Comparison of ENCODE assay signal across 26 cellular contexts in genomic region chr16:88411951-88412576, GRCh38. TPM values are rescaled to one million over a fixed set of nuclear protein-coding genes. Genes with fewer than 3 reads are reported as not detected.
"Had no signal": no experiment of that assay in that cellular context is flagged by ENCODE, and none has a peak within 500 bp of the region (broad histone marks: within the 10 kb centered on the region; RNA-seq: fewer than 3 reads in every experiment).

No MANE protein-coding gene starts in this region.

- H3K9me3 ChIP-seq: ascending aorta, body of pancreas, SJCRH30 had no signal

- H3K4me3 Mint-ChIP-seq: activated CD4-positive, alpha-beta T cell treated with anti-CD3 and anti-CD28 coated beads, Interleukin-2, amount 10 ng/mL, durations not matched to agents 24 days and 14 days; activated naive CD8-positive, alpha-beta T cell treated with anti-CD3 and anti-CD28 coated beads, Interleukin-2, amount 50 U/mL, for 24 hours; activated T-cell treated with anti-CD3 and anti-CD28 coated beads, Interleukin-2, amount 50 U/mL, for 4 hours; central memory CD8-positive, alpha-beta T cell; T-helper 1 cell treated with Interleukin-12 subunit alpha and Interleukin-12 subunit beta and Interleukin-4 antibody, amounts not matched to agents 30 μg/mL and 1 μg/mL, for 36 hours; WTC11 had no signal

- H3K4me3 ChIP-seq: ascending aorta, body of pancreas, SJCRH30 had no signal

- H3K36me3 ChIP-seq: ascending aorta, SJCRH30 had no signal

- H3K9me3 Mint-ChIP-seq: activated CD4-positive, alpha-beta T cell treated with anti-CD3 and anti-CD28 coated beads, Interleukin-2, amount 10 ng/mL, durations not matched to agents 24 days and 14 days; activated naive CD4-positive, alpha-beta T cell treated with anti-CD3 and anti-CD28 coated beads, Interleukin-2, amount 50 U/mL, for 72 hours; activated naive CD8-positive, alpha-beta T cell treated with anti-CD3 and anti-CD28 coated beads, Interleukin-2, amount 50 U/mL, for 24 hours; activated T-cell treated with anti-CD3 and anti-CD28 coated beads, Interleukin-2, amount 50 U/mL, for 4 hours; central memory CD8-positive, alpha-beta T cell; T-helper 1 cell treated with Interleukin-12 subunit alpha and Interleukin-12 subunit beta and Interleukin-4 antibody, amounts not matched to agents 30 μg/mL and 1 μg/mL, for 36 hours; WTC11 had no signal

- H3K4me1 Mint-ChIP-seq: central memory CD8-positive, alpha-beta T cell; WTC11 had no signal

- H3K27me3 Mint-ChIP-seq: activated CD4-positive, alpha-beta T cell treated with anti-CD3 and anti-CD28 coated beads, Interleukin-2, amount 10 ng/mL, durations not matched to agents 24 days and 14 days; activated naive CD8-positive, alpha-beta T cell treated with anti-CD3 and anti-CD28 coated beads, Interleukin-2, amount 50 U/mL, for 24 hours; central memory CD8-positive, alpha-beta T cell had no signal

- H3K4me1 ChIP-seq: ascending aorta, body of pancreas, SJCRH30 had no signal

- H3K36me3 Mint-ChIP-seq: activated naive CD4-positive, alpha-beta T cell treated with anti-CD3 and anti-CD28 coated beads, Interleukin-2, amount 50 U/mL, for 72 hours; WTC11 had no signal

- DNase-seq: activated CD4-positive, alpha-beta T cell treated with anti-CD3 and anti-CD28 coated beads for 1 hour; activated CD4-positive, alpha-beta T cell treated with anti-CD3 and anti-CD28 coated beads, Interleukin-2, amount 10 ng/mL, durations not matched to agents 24 days and 14 days; activated CD4-positive, alpha-beta T cell treated with anti-CD3 and anti-CD28 coated beads, Interleukin-2, amount 50 U/mL, for 48 hours; activated effector memory CD4-positive, alpha-beta T cell treated with anti-CD3 and anti-CD28 coated beads, Interleukin-2, amount 50 U/mL, for 16 hours; activated naive CD4-positive, alpha-beta T cell treated with Interleukin-2 at 50 U/mL for 16 hours; activated naive CD8-positive, alpha-beta T cell treated with anti-CD3 and anti-CD28 coated beads, Interleukin-2, amount 50 U/mL, for 24 hours; activated T-cell treated with anti-CD3 and anti-CD28 coated beads, Interleukin-2, amount 50 U/mL, for 4 hours; amniotic stem cell; body of pancreas; NCI-H1092; NCI-H1417; NCI-H1930; NCI-H2171 treated with DMSO at 0.1 percent for 48 hours; NCI-H226; NCI-H526; NK-92 treated with Interleukin-12 subunit alpha and Interleukin-12 subunit beta, amount 100 ng/mL, for 24 hours; OCI-M1; RPMI8226; SJCRH30 had no signal

- H3K27ac ChIP-seq: ascending aorta, body of pancreas, SJCRH30 had no signal

- H3K27ac Mint-ChIP-seq: activated CD4-positive, alpha-beta T cell treated with anti-CD3 and anti-CD28 coated beads, Interleukin-2, amount 10 ng/mL, durations not matched to agents 24 days and 14 days; activated naive CD4-positive, alpha-beta T cell treated with anti-CD3 and anti-CD28 coated beads, Interleukin-2, amount 50 U/mL, for 72 hours; activated naive CD8-positive, alpha-beta T cell treated with anti-CD3 and anti-CD28 coated beads, Interleukin-2, amount 50 U/mL, for 24 hours; T-helper 1 cell treated with Interleukin-12 subunit alpha and Interleukin-12 subunit beta and Interleukin-4 antibody, amounts not matched to agents 30 μg/mL and 1 μg/mL, for 36 hours; WTC11 had no signal

- H3K27me3 ChIP-seq: ascending aorta, body of pancreas, SJCRH30 had no signal

- ATAC-seq: activated naive CD4-positive, alpha-beta T cell treated with anti-CD3 and anti-CD28 coated beads, Interleukin-2, amount 50 U/mL, for 72 hours; activated naive CD8-positive, alpha-beta T cell treated with anti-CD3 and anti-CD28 coated beads, Interleukin-2, amount 50 U/mL, for 24 hours; activated T-cell treated with anti-CD3 and anti-CD28 coated beads, Interleukin-2, amount 50 U/mL, for 4 hours; body of pancreas; Panc1; Right ventricle myocardium inferior; WTC11 had no signal

RNA-seq across cellular contexts. Expression of gene ZNF469, which starts 29.3 kb away (rescaled TPM):
- total RNA-seq: SJCRH30 had no signal
